In the genomic region with DNA sequence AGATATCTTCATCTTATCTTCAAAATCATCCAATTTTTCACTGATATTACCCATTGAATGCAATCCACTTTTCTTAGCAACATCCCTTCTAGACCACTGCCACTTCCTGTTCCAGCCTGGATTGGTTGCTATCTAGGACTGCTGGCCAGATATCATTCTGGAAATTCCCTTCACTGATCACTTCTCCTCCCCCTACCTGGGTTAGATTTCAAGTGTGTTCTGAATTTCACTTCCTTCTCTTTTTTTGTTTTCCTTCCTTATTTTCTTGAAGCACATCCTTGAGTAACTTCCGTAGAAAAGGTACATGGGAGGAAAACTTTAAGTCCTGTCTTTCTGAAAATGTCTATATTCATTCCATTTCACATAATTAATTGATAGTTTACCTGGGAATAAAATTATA, we compare ENCODE assay signal across 24 cellular contexts.
"Had no signal": no experiment of that assay in that cellular context is flagged by ENCODE, and none has a peak within 500 bp of the region (broad histone marks: within the 10 kb centered on the region; RNA-seq: fewer than 3 reads in every experiment).

No MANE protein-coding gene starts in this region.

- H3K4me3 ChIP-seq: mucosa of descending colon, right lobe of liver, skin epidermis, transverse colon had no signal

- H3K27ac Mint-ChIP-seq: activated CD4-positive, alpha-beta T cell treated with anti-CD3 and anti-CD28 coated beads, Interleukin-2, amount 10 ng/mL, durations not matched to agents 24 days and 14 days; activated CD8-positive, alpha-beta memory T cell treated with anti-CD3 and anti-CD28 coated beads, Interleukin-2, amount 10 ng/mL, durations not matched to agents 7 days and 5 days; activated CD8-positive, alpha-beta T cell treated with anti-CD3 and anti-CD28 coated beads for 36 hours; activated naive CD4-positive, alpha-beta T cell treated with anti-CD3 and anti-CD28 coated beads, Interleukin-2, amount 10 ng/mL, durations not matched to agents 7 days and 5 days; stimulated activated naive B cell treated with anti-CD40 and anti-IgM and Interleukin-4, amounts not matched to agents 10 μg/mL and 1 μg/mL and 100 μg/mL, for 72 hours had no signal

- H3K27ac ChIP-seq: foreskin keratinocyte, right lobe of liver, transverse colon had no signal

- H3K27me3 ChIP-seq: foreskin keratinocyte, right lobe of liver, transverse colon had no signal

- H3K36me3 ChIP-seq: right lobe of liver, transverse colon had no signal

- H3K27me3 Mint-ChIP-seq: activated CD4-positive, alpha-beta T cell treated with anti-CD3 and anti-CD28 coated beads, Interleukin-2, amount 10 ng/mL, durations not matched to agents 24 days and 14 days; stimulated activated naive B cell treated with anti-CD40 and anti-IgM and Interleukin-4, amounts not matched to agents 10 μg/mL and 1 μg/mL and 100 μg/mL, for 72 hours had no signal

- FAIRE-seq: bronchial epithelial cell, keratinocyte, urothelium cell line had no signal

- H3K4me1 ChIP-seq: foreskin keratinocyte, right lobe of liver had no signal

- DNase-seq: activated CD4-positive, alpha-beta T cell treated with anti-CD3 and anti-CD28 coated beads, Interleukin-2, amount 10 ng/mL, durations not matched to agents 24 days and 14 days; activated CD8-positive, alpha-beta memory T cell treated with anti-CD3 and anti-CD28 coated beads, Interleukin-2, amount 10 ng/mL, durations not matched to agents 7 days and 5 days; activated CD8-positive, alpha-beta T cell treated with anti-CD3 and anti-CD28 coated beads for 36 hours; activated effector memory CD4-positive, alpha-beta T cell treated with anti-CD3 and anti-CD28 coated beads, Interleukin-2, amount 50 U/mL, for 16 hours; activated naive CD4-positive, alpha-beta T cell treated with anti-CD3 and anti-CD28 coated beads, Interleukin-2, amount 10 ng/mL, durations not matched to agents 7 days and 5 days; activated T-cell treated with anti-CD3 and anti-CD28 coated beads for 4 hours; amygdala; effector CD4-positive, alpha-beta T cell; erythroblast; foreskin keratinocyte; left colon; mesendoderm; mucosa of descending colon; occipital lobe; posterior cingulate gyrus; right lobe of liver; stimulated activated CD4-positive, alpha-beta T cell treated with anti-CD3 and anti-CD28 coated beads, Interleukin-15, amount 100 ng/mL, for 24 hours; stimulated activated CD8-positive, alpha-beta memory T cell treated with anti-CD3 and anti-CD28 coated beads, Interleukin-4, amount 100 ng/mL, for 48 hours; stimulated activated naive B cell treated with anti-CD40 and anti-IgM and Interleukin-4, amounts not matched to agents 10 μg/mL and 1 μg/mL and 100 μg/mL, for 72 hours; transverse colon had no signal

- H3K9me3 ChIP-seq: right lobe of liver had no signal

- H3K4me3 Mint-ChIP-seq: activated CD4-positive, alpha-beta T cell treated with anti-CD3 and anti-CD28 coated beads, Interleukin-2, amount 10 ng/mL, durations not matched to agents 24 days and 14 days; activated CD8-positive, alpha-beta memory T cell treated with anti-CD3 and anti-CD28 coated beads, Interleukin-2, amount 10 ng/mL, durations not matched to agents 7 days and 5 days; activated CD8-positive, alpha-beta T cell treated with anti-CD3 and anti-CD28 coated beads for 36 hours; activated naive CD4-positive, alpha-beta T cell treated with anti-CD3 and anti-CD28 coated beads, Interleukin-2, amount 10 ng/mL, durations not matched to agents 7 days and 5 days; stimulated activated naive B cell treated with anti-CD40 and anti-IgM and Interleukin-4, amounts not matched to agents 10 μg/mL and 1 μg/mL and 100 μg/mL, for 72 hours had no signal
